In genomic region chr3:195879416-195880036, GRCh38 we compare ENCODE assay signal across 20 cellular contexts.
"Had no signal": no experiment of that assay in that cellular context is flagged by ENCODE, and none has a peak within 500 bp of the region (broad histone marks: within the 10 kb centered on the region; RNA-seq: fewer than 3 reads in every experiment).

No MANE protein-coding gene starts in this region.

- H3K4me1 ChIP-seq: parathyroid adenoma, tibial nerve, uterus had no signal

- DNase-seq: activated CD4-positive, alpha-beta T cell treated with anti-CD3 and anti-CD28 coated beads for 48 hours; activated effector memory CD4-positive, alpha-beta T cell treated with Interleukin-2 at 50 U/mL for 16 hours; activated T-cell treated with anti-CD3 and anti-CD28 coated beads, Interleukin-2, amount 50 U/mL, for 4 hours; amygdala; central memory CD4-positive, alpha-beta T cell; colonic mucosa; effector CD8-positive, alpha-beta T cell; left cardiac atrium; stimulated activated CD4-positive, alpha-beta T cell treated with anti-CD3 and anti-CD28 coated beads, Interleukin-12 subunit alpha, Interleukin-12 subunit beta, amount 100 ng/mL, for 4 hours; stimulated activated CD4-positive, alpha-beta T cell treated with anti-CD3 and anti-CD28 coated beads, Interleukin-2, amount 100 ng/mL, for 24 hours; uterus had no signal

- H3K27ac Mint-ChIP-seq: mesothelial cell of epicardium; T-helper 1 cell treated with Interleukin-12 subunit alpha and Interleukin-12 subunit beta and Interleukin-4 antibody, amounts not matched to agents 30 μg/mL and 1 μg/mL, for 36 hours; WTC11 had no signal

- H3K4me3 ChIP-seq: colonic mucosa, gastroesophageal sphincter, lung, tibial nerve, uterus had no signal

- ATAC-seq: activated naive CD4-positive, alpha-beta T cell treated with anti-CD3 and anti-CD28 coated beads, Interleukin-2, amount 50 U/mL, for 72 hours; activated T-cell treated with anti-CD3 and anti-CD28 coated beads, Interleukin-2, amount 50 U/mL, for 4 hours; gastroesophageal sphincter; WTC11 had no signal

- H3K9me3 ChIP-seq: colonic mucosa, gastroesophageal sphincter, tibial nerve, uterus had no signal

- H3K27ac ChIP-seq: colonic mucosa, gastroesophageal sphincter, parathyroid adenoma, tibial nerve, uterus had no signal

- H3K79me2 ChIP-seq: parathyroid adenoma had no signal

- H3K36me3 Mint-ChIP-seq: activated naive CD4-positive, alpha-beta T cell treated with anti-CD3 and anti-CD28 coated beads, Interleukin-2, amount 50 U/mL, for 72 hours had no signal

- H3K27me3 Mint-ChIP-seq: brain had no signal

- H3K9me3 Mint-ChIP-seq: activated naive CD4-positive, alpha-beta T cell treated with anti-CD3 and anti-CD28 coated beads, Interleukin-2, amount 50 U/mL, for 72 hours; activated T-cell treated with anti-CD3 and anti-CD28 coated beads, Interleukin-2, amount 50 U/mL, for 4 hours; brain; mesothelial cell of epicardium; T-helper 1 cell treated with Interleukin-12 subunit alpha and Interleukin-12 subunit beta and Interleukin-4 antibody, amounts not matched to agents 30 μg/mL and 1 μg/mL, for 36 hours; WTC11 had no signal

- H3K27me3 ChIP-seq: colonic mucosa, gastroesophageal sphincter, tibial nerve, uterus had no signal

- H3K4me3 Mint-ChIP-seq: activated T-cell treated with anti-CD3 and anti-CD28 coated beads, Interleukin-2, amount 50 U/mL, for 4 hours; brain; mesothelial cell of epicardium; T-helper 1 cell treated with Interleukin-12 subunit alpha and Interleukin-12 subunit beta and Interleukin-4 antibody, amounts not matched to agents 30 μg/mL and 1 μg/mL, for 36 hours; WTC11 had no signal

- H2AFZ ChIP-seq: parathyroid adenoma had no signal

- H3K36me3 ChIP-seq: colonic mucosa, uterus had no signal

- H3K9ac ChIP-seq: parathyroid adenoma had no signal

- H3K4me1 Mint-ChIP-seq: brain, mesothelial cell of epicardium, WTC11 had no signal
